Comparison of ENCODE assay signal across 13 cellular contexts in the genomic region with DNA sequence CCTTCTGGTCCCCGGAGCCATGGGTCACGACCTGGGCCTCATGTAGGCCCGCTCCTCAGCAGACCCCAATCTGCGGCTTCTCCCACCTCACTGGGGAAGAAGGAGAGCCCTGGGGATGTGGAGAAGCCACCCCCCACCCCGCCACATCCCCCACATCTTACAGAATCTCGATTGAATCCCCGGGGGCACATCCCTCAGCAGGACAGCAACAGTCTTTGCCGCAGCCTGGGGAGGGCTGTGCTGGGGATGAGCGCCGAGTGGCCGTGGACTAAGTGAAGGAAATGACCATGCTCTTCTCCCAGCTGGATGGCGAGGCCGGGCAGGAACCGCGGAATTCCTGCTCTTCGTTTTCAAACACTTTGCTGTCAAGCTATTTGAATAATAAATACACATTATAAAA.
DNase-seq lines count a peak whose midpoint lies in the region; ATAC-seq and TF ChIP-seq lines count a peak whose summit lies in the region.
"Had no signal": no experiment of that assay in that cellular context is flagged by ENCODE, and none has a peak within 500 bp of the region (broad histone marks: within the 10 kb centered on the region; RNA-seq: fewer than 3 reads in every experiment).

No MANE protein-coding gene starts in this region.

- no peak overlapping the region for H2BK15ac ChIP-seq in mesenchymal stem cell (ENCODE audit: low read depth, poor library complexity, severe bottlenecking)

- TF ChIP-seq CTCF in left ventricle myocardium inferior (IDR thresholded peaks at IDR 0.05; ENCODE audit: borderline replicate concordance) (no peak), astrocyte of the spinal cord (IDR thresholded peaks at IDR 0.05; ENCODE audit: low read depth, low read length) (no peak)

- peak overlapping the region in 1 of 2 experiments; percentile 45 for H2BK12ac ChIP-seq in mesenchymal stem cell (ENCODE audit: low read length in 2 of 2)

- no peak overlapping the region for H2BK5ac ChIP-seq in mesenchymal stem cell (ENCODE audit: low read depth, low read length, poor library complexity, severe bottlenecking)

- H3K14ac ChIP-seq in mesenchymal stem cell (ENCODE audit: low read length in 2 of 2), result no peak overlapping the region

- WGBS in mesenchymal stem cell, result 44% methylated on average over 9 of the region's 16 CpGs

- H3K4me1 ChIP-seq in left ventricle myocardium inferior (peaks cover 4% of the 10 kb centered on the region), mesenchymal stem cell (ENCODE audit: control insufficient read depth, insufficient read depth, low read depth, low read length) (peaks cover 60% of the 10 kb centered on the region)

- H2BK120ac ChIP-seq in mesenchymal stem cell (ENCODE audit: low read depth, low read length), result no peak overlapping the region

- ATAC-seq in GM18909 (IDR thresholded peaks at IDR 0.05; ENCODE audit: poor library complexity, unreplicated experiment) (no peak), HG03039 (IDR thresholded peaks at IDR 0.05; ENCODE audit: unreplicated experiment) (no peak)

- H2AFZ ChIP-seq in mesenchymal stem cell (ENCODE audit: low read depth, low read length), result no peak overlapping the region

- H3K4ac ChIP-seq in mesenchymal stem cell (ENCODE audit: low read depth in 1 of 2, low read length in 2 of 2), result no peak overlapping the region

- no peak overlapping the region for H4K8ac ChIP-seq in mesenchymal stem cell (ENCODE audit: low read length)

- peak; percentile 70 for DNase-seq in cardiac septum (ENCODE audit: low spot score)
- DNase-seq in left ventricle myocardium inferior, result no peak
- peak; percentile 52 for DNase-seq in astrocyte of the spinal cord (ENCODE audit: low read depth, low spot score)
- DNase-seq in mesenchymal stem cell, result peak; percentile 16
- DNase-seq in NK-92 treated with Interleukin-12 subunit alpha and Interleukin-12 subunit beta, amount 100 ng/mL, for 24 hours (lab: John Stamatoyannopoulos, UW), result no peak
- no peak for DNase-seq in nucleus accumbens (lab: John Stamatoyannopoulos, UW)
- DNase-seq: activated CD4-positive, alpha-beta T cell treated with anti-CD3 and anti-CD28 coated beads, Interleukin-2, amount 50 U/mL, for 4 hours; effector CD4-positive, alpha-beta T cell; NCI-H187 treated with DMSO at 0.1 percent for 48 hours had no signal

- H3K9me3 ChIP-seq in left ventricle myocardium inferior (replicated peaks) (no peaks in the 10 kb centered on the region), mesenchymal stem cell (ENCODE audit: control insufficient read depth, low read length) (no peaks in the 10 kb centered on the region)
- H3K9me3 ChIP-seq: neutrophil, uterus had no signal

- H3K4me2 ChIP-seq in mesenchymal stem cell (ENCODE audit: low read length, poor library complexity, severe bottlenecking), result no peak overlapping the region

- no peak overlapping the region for H3K9ac ChIP-seq in mesenchymal stem cell (ENCODE audit: low read length)

- no peak overlapping the region for H3K23ac ChIP-seq in mesenchymal stem cell (ENCODE audit: low read length in 2 of 2)

- H3K4me3 ChIP-seq in left ventricle myocardium inferior (no peak overlapping the region), astrocyte of the spinal cord (ENCODE audit: low read depth, low read length) (no peak overlapping the region), mesenchymal stem cell (ENCODE audit: insufficient read depth in 1 of 2, low read depth in 1 of 2, low read length in 2 of 2) (no peak overlapping the region)
- H3K4me3 ChIP-seq: uterus had no signal

- no peak overlapping the region for H4K91ac ChIP-seq in mesenchymal stem cell (ENCODE audit: low read length)

- no peaks in the 10 kb centered on the region for H3K79me1 ChIP-seq in mesenchymal stem cell (replicated peaks; ENCODE audit: low read length, poor library complexity, severe bottlenecking)

- H3K36me3 ChIP-seq in left ventricle myocardium inferior (no peaks in the 10 kb centered on the region), mesenchymal stem cell (ENCODE audit: control insufficient read depth in 1 of 2, insufficient read depth in 2 of 2, low read depth in 1 of 2, low read length in 2 of 2) (peaks cover 0 to 41% of the 10 kb centered on the region in 2 experiments)
- H3K36me3 ChIP-seq: neutrophil, uterus had no signal

- in situ Hi-C loops in astrocyte of the spinal cord (cut with HindIII; ENCODE audit: low sequenced_read_pairs), result no loop called here

- H3K18ac ChIP-seq in mesenchymal stem cell (ENCODE audit: low read depth in 1 of 2, low read length in 2 of 2), result no peak overlapping the region

- H2AK5ac ChIP-seq in mesenchymal stem cell (ENCODE audit: low read length, severe bottlenecking), result peak overlapping the region; percentile 83

- intact Hi-C loops in cardiac septum (cut with DNase I), result no loop called here
- intact Hi-C loops in left ventricle myocardium inferior (cut with micrococcal nuclease), result no loop called here

- H3K27ac ChIP-seq in left ventricle myocardium inferior (replicated peaks), result no peak overlapping the region
- peak overlapping the region; percentile 90 for H3K27ac ChIP-seq in mesenchymal stem cell (ENCODE audit: low read length, poor library complexity, severe bottlenecking)
- H3K27ac ChIP-seq: neutrophil had no signal

- peaks cover 94% of the 10 kb centered on the region for H3K27me3 ChIP-seq in left ventricle myocardium inferior (ENCODE audit: low read depth)
- peaks cover 0 to 20% of the 10 kb centered on the region in 2 experiments for H3K27me3 ChIP-seq in mesenchymal stem cell (ENCODE audit: control insufficient read depth in 1 of 2, insufficient read depth in 1 of 2, low read length in 2 of 2)

Comparison
In these comparisons a context has a peak if more than half of its experiments do, and no peak if none do; other contexts are left out.
1. DNase-seq: peak in cardiac septum (single experiment), astrocyte of the spinal cord (single experiment) and mesenchymal stem cell (single experiment); none in left ventricle myocardium inferior (single experiment), NK-92 treated with Interleukin-12 subunit alpha and Interleukin-12 subunit beta, amount 100 ng/mL, for 24 hours (single experiment) and nucleus accumbens (0 of 56).